ENCODE assay signal across 28 cellular contexts in genomic region chr6:34202329-34203201, GRCh38. TPM values are rescaled to one million over a fixed set of nuclear protein-coding genes. Genes with fewer than 3 reads are reported as not detected.
DNase-seq lines count a peak whose midpoint lies in the region; ATAC-seq and TF ChIP-seq lines count a peak whose summit lies in the region.
"Had no signal": no experiment of that assay in that cellular context is flagged by ENCODE, and none has a peak within 500 bp of the region (broad histone marks: within the 10 kb centered on the region; RNA-seq: fewer than 3 reads in every experiment).

No MANE protein-coding gene starts in this region.

- H3K4me1 ChIP-seq in upper lobe of right lung = no peaks in the 10 kb centered on the region
- H3K4me1 ChIP-seq: breast epithelium, esophagus muscularis mucosa, stomach, tibial artery had no signal

- intact Hi-C loops in upper lobe of right lung (cut with DNase I) = no loop called here

- no peak overlapping the region for H3K27ac ChIP-seq in upper lobe of right lung
- H3K27ac ChIP-seq: breast epithelium, esophagus muscularis mucosa, hepatocyte, SK-N-MC, stomach, tibial artery, WERI-Rb-1 had no signal

- H3K4me3 ChIP-seq in fibroblast of villous mesenchyme (ENCODE audit: low read depth, low read length) = no peak overlapping the region
- no peak overlapping the region for H3K4me3 ChIP-seq in upper lobe of right lung
- H3K4me3 ChIP-seq: breast epithelium, esophagus muscularis mucosa, HAP-1, hepatocyte, MG63, SK-N-MC, stomach, tibial artery had no signal

- DNase-seq in NCI-H146 (lab: John Stamatoyannopoulos, UW) = peak; percentile 25
- no peak for DNase-seq in NCI-H146 treated with DMSO at 0.1 percent for 48 hours (lab: John Stamatoyannopoulos, UW; ENCODE audit: unreplicated experiment)
- peak; percentile 63 for DNase-seq in NCI-H226
- DNase-seq in fibroblast of villous mesenchyme (ENCODE audit: low read depth) = peak; percentile 4
- DNase-seq in upper lobe of right lung = no peak
- DNase-seq in NCI-H1694 (lab: John Stamatoyannopoulos, UW) = no peak
- DNase-seq in NCI-H446 treated with DMSO at 0.1 percent for 48 hours (lab: John Stamatoyannopoulos, UW) = no peak
- DNase-seq: 8988T; activated CD4-positive, alpha-beta T cell treated with anti-CD3 and anti-CD28 coated beads, Interleukin-2, amount 10 ng/mL, durations not matched to agents 7 days and 5 days; activated naive CD4-positive, alpha-beta T cell treated with anti-CD3 and anti-CD28 coated beads for 36 hours; activated T-cell treated with anti-CD3 and anti-CD28 coated beads, Interleukin-2, amount 50 U/mL, for 48 hours; amygdala; effector memory CD8-positive, alpha-beta T cell; MG63; NCI-H1417 treated with DMSO at 0.1 percent for 48 hours; NCI-H524 treated with DMSO at 0.1 percent for 48 hours; stomach; T-helper 17 cell; tibial artery; WERI-Rb-1 had no signal

- no peaks in the 10 kb centered on the region for H3K36me3 ChIP-seq in upper lobe of right lung
- H3K36me3 ChIP-seq: breast epithelium, esophagus muscularis mucosa, HAP-1, MG63, stomach, tibial artery, WERI-Rb-1 had no signal

- no peaks in the 10 kb centered on the region for H3K9me3 ChIP-seq in upper lobe of right lung
- H3K9me3 ChIP-seq: breast epithelium, esophagus muscularis mucosa, MG63, stomach, tibial artery had no signal

- H3K27me3 ChIP-seq in upper lobe of right lung = no peaks in the 10 kb centered on the region
- H3K27me3 ChIP-seq: breast epithelium, hepatocyte, MG63 had no signal

- TF ChIP-seq CTCF in fibroblast of villous mesenchyme (IDR thresholded peaks at IDR 0.05; ENCODE audit: insufficient read depth, low read depth, low read length) = no peak
- no peak for TF ChIP-seq CTCF in upper lobe of right lung (IDR thresholded peaks at IDR 0.05)

- peak; percentile 43 for ATAC-seq in upper lobe of right lung
- ATAC-seq in GM21526 (IDR thresholded peaks at IDR 0.05; ENCODE audit: low FRiP score, unreplicated experiment) = no peak
- ATAC-seq: effector memory CD8-positive, alpha-beta T cell; T-helper 17 cell had no signal

RNA-seq across cellular contexts. Expression of gene HMGA1, which starts 34.1 kb away (rescaled TPM):
- 65.2 and 111 TPM in 2 replicates for total RNA-seq in fibroblast of villous mesenchyme
- 54.7 TPM for total RNA-seq in upper lobe of right lung

RNA-seq across cellular contexts. Expression of gene SMIM29, which starts 46.2 kb away (rescaled TPM):
- total RNA-seq in fibroblast of villous mesenchyme (22.5 and 30.9 TPM in 2 replicates), upper lobe of right lung (32.6 TPM)

RNA-seq across cellular contexts. Expression of gene GRM4, which starts 56.7 kb away (rescaled TPM):
- under 0.01 TPM in 2 replicates for total RNA-seq in fibroblast of villous mesenchyme
- total RNA-seq in upper lobe of right lung = 0.29 TPM
- total RNA-seq: activated CD4-positive, alpha-beta T cell treated with anti-CD3 and anti-CD28 coated beads, Interleukin-2, amount 10 ng/mL, durations not matched to agents 7 days and 5 days; breast epithelium; esophagus muscularis mucosa; mucosa of gallbladder; posterior vena cava; T-helper 17 cell had no signal

Comparison
In these comparisons a context has a peak if more than half of its experiments do, and no peak if none do; other contexts are left out.
1. DNase-seq: peak in NCI-H146 (single experiment), NCI-H226 (single experiment) and fibroblast of villous mesenchyme (single experiment); none in NCI-H146 treated with DMSO at 0.1 percent for 48 hours (single experiment), upper lobe of right lung (single experiment), NCI-H1694 (single experiment) and NCI-H446 treated with DMSO at 0.1 percent for 48 hours (single experiment).